In the genomic region with DNA sequence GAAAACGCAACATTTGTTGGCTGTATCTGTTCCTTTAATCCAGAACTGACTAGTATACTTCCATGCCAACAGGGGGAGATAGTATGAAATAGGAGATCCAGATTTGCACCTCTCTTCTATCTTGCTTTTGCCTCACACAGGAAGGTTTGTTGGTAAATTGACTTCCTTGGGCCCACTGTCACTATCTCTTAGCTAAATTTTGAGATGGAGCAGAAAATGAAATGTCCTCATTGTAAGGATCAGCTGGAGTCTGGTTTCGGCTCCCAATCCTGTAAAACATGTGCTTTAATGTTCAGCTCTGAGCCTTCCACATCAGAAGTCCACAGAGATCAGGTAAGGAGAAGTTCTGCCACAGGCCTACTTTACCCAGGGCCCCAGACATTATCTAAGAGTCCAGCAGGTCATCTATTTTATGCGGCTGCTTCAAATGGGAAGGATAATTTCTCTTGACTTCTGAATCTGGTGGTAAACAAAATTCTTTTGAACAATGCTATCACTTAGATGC, we compare ENCODE assay signal across 1 cellular context.
TF ChIP-seq lines count a peak whose summit lies in the region.

No MANE protein-coding gene starts in this region.

TF ChIP-seq in HepG2, 621 proteins besides CTCF, POLR2A, EP300 and RAD21 (continued from another document and continues in another):
- TF ChIP-seq, protein P1, sequence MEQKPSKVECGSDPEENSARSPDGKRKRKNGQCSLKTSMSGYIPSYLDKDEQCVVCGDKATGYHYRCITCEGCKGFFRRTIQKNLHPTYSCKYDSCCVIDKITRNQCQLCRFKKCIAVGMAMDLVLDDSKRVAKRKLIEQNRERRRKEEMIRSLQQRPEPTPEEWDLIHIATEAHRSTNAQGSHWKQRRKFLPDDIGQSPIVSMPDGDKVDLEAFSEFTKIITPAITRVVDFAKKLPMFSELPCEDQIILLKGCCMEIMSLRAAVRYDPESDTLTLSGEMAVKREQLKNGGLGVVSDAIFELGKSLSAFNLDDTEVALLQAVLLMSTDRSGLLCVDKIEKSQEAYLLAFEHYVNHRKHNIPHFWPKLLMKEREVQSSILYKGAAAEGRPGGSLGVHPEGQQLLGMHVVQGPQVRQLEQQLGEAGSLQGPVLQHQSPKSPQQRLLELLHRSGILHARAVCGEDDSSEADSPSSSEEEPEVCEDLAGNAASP (CRISPR knock-in tag; IDR thresholded peaks at IDR 0.05; ENCODE audit: borderline replicate concordance): no peak
- TF ChIP-seq, protein P2, sequence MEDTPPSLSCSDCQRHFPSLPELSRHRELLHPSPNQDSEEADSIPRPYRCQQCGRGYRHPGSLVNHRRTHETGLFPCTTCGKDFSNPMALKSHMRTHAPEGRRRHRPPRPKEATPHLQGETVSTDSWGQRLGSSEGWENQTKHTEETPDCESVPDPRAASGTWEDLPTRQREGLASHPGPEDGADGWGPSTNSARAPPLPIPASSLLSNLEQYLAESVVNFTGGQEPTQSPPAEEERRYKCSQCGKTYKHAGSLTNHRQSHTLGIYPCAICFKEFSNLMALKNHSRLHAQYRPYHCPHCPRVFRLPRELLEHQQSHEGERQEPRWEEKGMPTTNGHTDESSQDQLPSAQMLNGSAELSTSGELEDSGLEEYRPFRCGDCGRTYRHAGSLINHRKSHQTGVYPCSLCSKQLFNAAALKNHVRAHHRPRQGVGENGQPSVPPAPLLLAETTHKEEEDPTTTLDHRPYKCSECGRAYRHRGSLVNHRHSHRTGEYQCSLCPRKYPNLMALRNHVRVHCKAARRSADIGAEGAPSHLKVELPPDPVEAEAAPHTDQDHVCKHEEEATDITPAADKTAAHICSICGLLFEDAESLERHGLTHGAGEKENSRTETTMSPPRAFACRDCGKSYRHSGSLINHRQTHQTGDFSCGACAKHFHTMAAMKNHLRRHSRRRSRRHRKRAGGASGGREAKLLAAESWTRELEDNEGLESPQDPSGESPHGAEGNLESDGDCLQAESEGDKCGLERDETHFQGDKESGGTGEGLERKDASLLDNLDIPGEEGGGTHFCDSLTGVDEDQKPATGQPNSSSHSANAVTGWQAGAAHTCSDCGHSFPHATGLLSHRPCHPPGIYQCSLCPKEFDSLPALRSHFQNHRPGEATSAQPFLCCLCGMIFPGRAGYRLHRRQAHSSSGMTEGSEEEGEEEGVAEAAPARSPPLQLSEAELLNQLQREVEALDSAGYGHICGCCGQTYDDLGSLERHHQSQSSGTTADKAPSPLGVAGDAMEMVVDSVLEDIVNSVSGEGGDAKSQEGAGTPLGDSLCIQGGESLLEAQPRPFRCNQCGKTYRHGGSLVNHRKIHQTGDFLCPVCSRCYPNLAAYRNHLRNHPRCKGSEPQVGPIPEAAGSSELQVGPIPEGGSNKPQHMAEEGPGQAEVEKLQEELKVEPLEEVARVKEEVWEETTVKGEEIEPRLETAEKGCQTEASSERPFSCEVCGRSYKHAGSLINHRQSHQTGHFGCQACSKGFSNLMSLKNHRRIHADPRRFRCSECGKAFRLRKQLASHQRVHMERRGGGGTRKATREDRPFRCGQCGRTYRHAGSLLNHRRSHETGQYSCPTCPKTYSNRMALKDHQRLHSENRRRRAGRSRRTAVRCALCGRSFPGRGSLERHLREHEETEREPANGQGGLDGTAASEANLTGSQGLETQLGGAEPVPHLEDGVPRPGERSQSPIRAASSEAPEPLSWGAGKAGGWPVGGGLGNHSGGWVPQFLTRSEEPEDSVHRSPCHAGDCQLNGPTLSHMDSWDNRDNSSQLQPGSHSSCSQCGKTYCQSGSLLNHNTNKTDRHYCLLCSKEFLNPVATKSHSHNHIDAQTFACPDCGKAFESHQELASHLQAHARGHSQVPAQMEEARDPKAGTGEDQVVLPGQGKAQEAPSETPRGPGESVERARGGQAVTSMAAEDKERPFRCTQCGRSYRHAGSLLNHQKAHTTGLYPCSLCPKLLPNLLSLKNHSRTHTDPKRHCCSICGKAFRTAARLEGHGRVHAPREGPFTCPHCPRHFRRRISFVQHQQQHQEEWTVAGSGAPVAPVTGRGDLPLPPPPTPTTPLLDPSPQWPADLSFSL (CRISPR knock-in tag; IDR thresholded peaks at IDR 0.05): no peak
- TF ChIP-seq PHF20 (CRISPR knock-in tag; IDR thresholded peaks at IDR 0.05) (peak; percentile 84), RARA (CRISPR knock-in tag; IDR thresholded peaks at IDR 0.05) (0 out of 2 replicates have a peak, but pooled peaks have one; percentile 17), ZFP37 (CRISPR knock-in tag; IDR thresholded peaks at IDR 0.05; ENCODE audit: borderline replicate concordance) (no peak), ZBTB7B (CRISPR knock-in tag; IDR thresholded peaks at IDR 0.05) (0 out of 2 replicates have a peak, but pooled peaks have one; percentile 50), PHF5A (CRISPR knock-in tag; IDR thresholded peaks at IDR 0.05; ENCODE audit: low read depth, unreplicated experiment) (peak; percentile 42), PPARG (CRISPR knock-in tag; conservative IDR thresholded peaks at IDR 0.05) (no peak), ZSCAN12 (CRISPR knock-in tag; IDR thresholded peaks at IDR 0.05) (no peak), KMT2A (CRISPR knock-in tag; IDR thresholded peaks at IDR 0.05) (0 out of 2 replicates have a peak, but pooled peaks have one; percentile 29), SOX6 (IDR thresholded peaks at IDR 0.05) (no peak), SOX6 (CRISPR knock-in tag; IDR thresholded peaks at IDR 0.05) (peak; percentile 54), POGZ (CRISPR knock-in tag; IDR thresholded peaks at IDR 0.05) (peak; percentile 98), POLR2AphosphoS5 (IDR thresholded peaks at IDR 0.05; ENCODE audit: low read depth, low read length) (peak; percentile 69), ZNF124 (CRISPR knock-in tag; IDR thresholded peaks at IDR 0.05) (no peak), FOXK1 (CRISPR knock-in tag; IDR thresholded peaks at IDR 0.05; ENCODE audit: borderline replicate concordance, low read depth) (peak; percentile 68; the same call in 1 of the 2 replicates), ZFP36 (IDR thresholded peaks at IDR 0.05; ENCODE audit: borderline replicate concordance, low read depth, low read length, partially characterized antibody) (no peak), CREB3 (CRISPR knock-in tag; IDR thresholded peaks at IDR 0.05) (no peak), TBL1XR1 (IDR thresholded peaks at IDR 0.05; ENCODE audit: borderline replicate concordance, low read length, partially characterized antibody) (no peak), JARID2 (CRISPR knock-in tag; IDR thresholded peaks at IDR 0.05; ENCODE audit: insufficient replicate concordance) (peak; percentile 18), YEATS2 (CRISPR knock-in tag; IDR thresholded peaks at IDR 0.05; ENCODE audit: borderline replicate concordance) (peak; percentile 79; the same call in 1 of the 2 replicates), NR2F6 (IDR thresholded peaks at IDR 0.05) (no peak), NR2F6 (CRISPR knock-in tag; IDR thresholded peaks at IDR 0.05) (0 out of 2 replicates have a peak, but pooled peaks have one; percentile 8), ZBTB20 (CRISPR knock-in tag; IDR thresholded peaks at IDR 0.05; ENCODE audit: borderline replicate concordance, low read depth) (peak; percentile 73; the same call in 1 of the 2 replicates), ZNF550 (CRISPR knock-in tag; IDR thresholded peaks at IDR 0.05; ENCODE audit: borderline replicate concordance) (no peak), NFIC (IDR thresholded peaks at IDR 0.05; ENCODE audit: low read length) (peak; percentile 35; the same call in 1 of the 2 replicates), FOXA3 (CRISPR knock-in tag; IDR thresholded peaks at IDR 0.05) (peak; percentile 31; the same call in 1 of the 2 replicates), SAP130 (CRISPR knock-in tag; IDR thresholded peaks at IDR 0.05; ENCODE audit: low read depth) (peak; percentile 59; the same call in 1 of the 2 replicates), ZMYM3 (CRISPR knock-in tag; IDR thresholded peaks at IDR 0.05) (0 out of 2 replicates have a peak, but pooled peaks have one; percentile 17), MIER3 (CRISPR knock-in tag; IDR thresholded peaks at IDR 0.05; ENCODE audit: borderline replicate concordance) (peak; percentile 57; the same call in 1 of the 2 replicates), NFE2 (CRISPR knock-in tag; IDR thresholded peaks at IDR 0.05) (no peak), MBD4 (IDR thresholded peaks at IDR 0.05; ENCODE audit: borderline replicate concordance, low read length) (peak; percentile 61; the same call in 1 of the 2 replicates)
- TF ChIP-seq, protein P3, sequence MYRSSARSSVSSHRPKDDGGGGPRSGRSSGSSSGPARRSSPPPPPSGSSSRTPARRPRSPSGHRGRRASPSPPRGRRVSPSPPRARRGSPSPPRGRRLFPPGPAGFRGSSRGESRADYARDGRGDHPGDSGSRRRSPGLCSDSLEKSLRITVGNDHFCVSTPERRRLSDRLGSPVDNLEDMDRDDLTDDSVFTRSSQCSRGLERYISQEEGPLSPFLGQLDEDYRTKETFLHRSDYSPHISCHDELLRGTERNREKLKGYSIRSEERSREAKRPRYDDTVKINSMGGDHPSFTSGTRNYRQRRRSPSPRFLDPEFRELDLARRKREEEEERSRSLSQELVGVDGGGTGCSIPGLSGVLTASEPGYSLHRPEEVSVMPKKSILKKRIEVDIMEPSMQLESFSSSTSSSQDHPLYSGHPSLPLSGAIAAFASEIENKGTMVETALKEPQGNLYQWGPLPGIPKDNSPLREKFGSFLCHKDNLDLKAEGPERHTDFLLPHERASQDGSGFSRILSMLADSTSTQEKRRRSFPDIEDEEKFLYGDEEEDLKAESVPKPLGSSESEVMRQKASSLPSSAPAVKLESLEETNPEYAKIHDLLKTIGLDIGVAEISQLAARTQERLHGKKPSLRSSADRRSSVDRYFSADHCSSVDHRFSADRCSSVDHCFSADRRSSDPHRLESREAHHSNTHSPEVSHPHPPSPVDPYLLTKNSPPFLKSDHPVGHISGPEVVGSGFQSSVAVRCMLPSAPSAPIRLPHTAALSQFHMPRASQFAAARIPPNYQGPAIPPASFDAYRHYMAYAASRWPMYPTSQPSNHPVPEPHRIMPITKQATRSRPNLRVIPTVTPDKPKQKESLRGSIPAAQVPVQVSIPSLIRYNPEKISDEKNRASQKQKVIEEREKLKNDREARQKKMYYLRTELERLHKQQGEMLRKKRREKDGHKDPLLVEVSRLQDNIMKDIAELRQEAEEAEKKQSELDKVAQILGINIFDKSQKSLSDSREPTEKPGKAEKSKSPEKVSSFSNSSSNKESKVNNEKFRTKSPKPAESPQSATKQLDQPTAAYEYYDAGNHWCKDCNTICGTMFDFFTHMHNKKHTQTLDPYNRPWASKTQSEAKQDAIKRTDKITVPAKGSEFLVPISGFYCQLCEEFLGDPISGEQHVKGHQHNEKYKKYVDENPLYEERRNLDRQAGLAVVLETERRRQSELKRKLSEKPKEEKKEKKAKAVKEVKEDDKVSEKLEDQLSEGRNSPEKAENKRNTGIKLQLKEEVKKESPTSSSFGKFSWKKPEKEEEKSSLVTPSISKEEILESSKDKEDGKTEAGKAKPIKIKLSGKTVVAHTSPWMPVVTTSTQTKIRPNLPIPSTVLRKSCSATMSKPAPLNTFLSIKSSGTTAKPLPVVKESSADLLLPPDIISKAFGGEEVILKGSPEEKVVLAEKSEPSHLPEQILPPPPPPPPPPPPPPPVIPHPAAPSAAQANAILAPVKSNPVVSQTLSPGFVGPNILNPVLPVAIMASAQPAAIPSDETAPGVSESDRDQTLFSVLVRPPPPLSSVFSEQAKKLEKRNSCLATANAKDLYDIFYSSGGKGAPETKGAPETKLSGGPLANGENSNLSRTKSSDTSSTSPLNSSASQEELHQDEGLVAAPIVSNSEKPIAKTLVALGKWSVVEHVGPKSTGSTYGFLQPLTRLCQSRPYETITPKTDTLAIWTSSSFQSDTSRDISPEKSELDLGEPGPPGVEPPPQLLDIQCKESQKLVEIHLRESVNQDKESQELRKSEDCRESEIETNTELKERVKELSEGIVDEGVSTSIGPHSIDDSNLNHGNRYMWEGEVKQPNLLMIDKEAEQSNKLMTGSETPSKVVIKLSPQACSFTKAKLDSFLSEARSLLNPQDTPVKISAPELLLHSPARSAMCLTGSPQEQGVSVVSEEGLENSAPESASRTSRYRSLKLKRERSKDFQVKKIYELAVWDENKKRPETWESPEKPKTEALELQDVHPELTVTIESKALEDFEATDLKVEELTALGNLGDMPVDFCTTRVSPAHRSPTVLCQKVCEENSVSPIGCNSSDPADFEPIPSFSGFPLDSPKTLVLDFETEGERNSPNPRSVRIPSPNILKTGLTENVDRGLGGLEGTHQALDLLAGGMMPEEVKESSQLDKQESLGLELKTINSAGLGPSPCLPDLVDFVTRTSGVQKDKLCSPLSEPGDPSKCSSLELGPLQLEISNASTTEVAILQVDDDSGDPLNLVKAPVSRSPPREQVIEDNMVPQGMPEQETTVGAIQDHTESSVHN (CRISPR knock-in tag; IDR thresholded peaks at IDR 0.05): no peak
- TF ChIP-seq, protein P4, sequence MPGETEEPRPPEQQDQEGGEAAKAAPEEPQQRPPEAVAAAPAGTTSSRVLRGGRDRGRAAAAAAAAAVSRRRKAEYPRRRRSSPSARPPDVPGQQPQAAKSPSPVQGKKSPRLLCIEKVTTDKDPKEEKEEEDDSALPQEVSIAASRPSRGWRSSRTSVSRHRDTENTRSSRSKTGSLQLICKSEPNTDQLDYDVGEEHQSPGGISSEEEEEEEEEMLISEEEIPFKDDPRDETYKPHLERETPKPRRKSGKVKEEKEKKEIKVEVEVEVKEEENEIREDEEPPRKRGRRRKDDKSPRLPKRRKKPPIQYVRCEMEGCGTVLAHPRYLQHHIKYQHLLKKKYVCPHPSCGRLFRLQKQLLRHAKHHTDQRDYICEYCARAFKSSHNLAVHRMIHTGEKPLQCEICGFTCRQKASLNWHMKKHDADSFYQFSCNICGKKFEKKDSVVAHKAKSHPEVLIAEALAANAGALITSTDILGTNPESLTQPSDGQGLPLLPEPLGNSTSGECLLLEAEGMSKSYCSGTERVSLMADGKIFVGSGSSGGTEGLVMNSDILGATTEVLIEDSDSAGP (CRISPR knock-in tag; IDR thresholded peaks at IDR 0.05; ENCODE audit: borderline replicate concordance): peak; percentile 62; the same call in 1 of the 2 replicates
- TF ChIP-seq, protein P5, sequence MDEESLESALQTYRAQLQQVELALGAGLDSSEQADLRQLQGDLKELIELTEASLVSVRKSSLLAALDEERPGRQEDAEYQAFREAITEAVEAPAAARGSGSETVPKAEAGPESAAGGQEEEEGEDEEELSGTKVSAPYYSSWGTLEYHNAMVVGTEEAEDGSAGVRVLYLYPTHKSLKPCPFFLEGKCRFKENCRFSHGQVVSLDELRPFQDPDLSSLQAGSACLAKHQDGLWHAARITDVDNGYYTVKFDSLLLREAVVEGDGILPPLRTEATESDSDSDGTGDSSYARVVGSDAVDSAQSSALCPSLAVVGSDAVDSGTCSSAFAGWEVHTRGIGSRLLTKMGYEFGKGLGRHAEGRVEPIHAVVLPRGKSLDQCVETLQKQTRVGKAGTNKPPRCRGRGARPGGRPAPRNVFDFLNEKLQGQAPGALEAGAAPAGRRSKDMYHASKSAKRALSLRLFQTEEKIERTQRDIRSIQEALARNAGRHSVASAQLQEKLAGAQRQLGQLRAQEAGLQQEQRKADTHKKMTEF (CRISPR knock-in tag; IDR thresholded peaks at IDR 0.05): peak; percentile 72; the same call in 1 of the 2 replicates
- TF ChIP-seq, protein P6, sequence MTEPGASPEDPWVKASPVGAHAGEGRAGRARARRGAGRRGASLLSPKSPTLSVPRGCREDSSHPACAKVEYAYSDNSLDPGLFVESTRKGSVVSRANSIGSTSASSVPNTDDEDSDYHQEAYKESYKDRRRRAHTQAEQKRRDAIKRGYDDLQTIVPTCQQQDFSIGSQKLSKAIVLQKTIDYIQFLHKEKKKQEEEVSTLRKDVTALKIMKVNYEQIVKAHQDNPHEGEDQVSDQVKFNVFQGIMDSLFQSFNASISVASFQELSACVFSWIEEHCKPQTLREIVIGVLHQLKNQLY (CRISPR knock-in tag; IDR thresholded peaks at IDR 0.05): no peak
